Comparison of ENCODE assay signal across 12 cellular contexts in genomic region chr16:86387461-86388440, GRCh38.
DNase-seq lines count a peak whose midpoint lies in the region; ATAC-seq and TF ChIP-seq lines count a peak whose summit lies in the region.
"Had no signal": no experiment of that assay in that cellular context is flagged by ENCODE, and none has a peak within 500 bp of the region (broad histone marks: within the 10 kb centered on the region; RNA-seq: fewer than 3 reads in every experiment).

No MANE protein-coding gene starts in this region.

- no peak for TF ChIP-seq POLR2A in transverse colon (IDR thresholded peaks at IDR 0.05)

- TF ChIP-seq EP300 in transverse colon (IDR thresholded peaks at IDR 0.05; ENCODE audit: low read depth): no peak

- ATAC-seq in GM21717 (IDR thresholded peaks at IDR 0.05; ENCODE audit: unreplicated experiment): no peak

- intact Hi-C loops in A673 (cut with micrococcal nuclease; ENCODE audit: unreplicated experiment): no loop called here
- intact Hi-C loops in transverse colon (cut with DNase I; ENCODE audit: low total_unique reads): no loop called here

- H3K9me3 ChIP-seq in A673 (ENCODE audit: low read depth, low read length, poor library complexity, severe bottlenecking): no peaks in the 10 kb centered on the region
- H3K9me3 ChIP-seq in transverse colon: no peaks in the 10 kb centered on the region

- H3K4me1 ChIP-seq in A673 (ENCODE audit: insufficient read depth, low read length, poor library complexity, severe bottlenecking): no peaks in the 10 kb centered on the region
- no peaks in the 10 kb centered on the region for H3K4me1 ChIP-seq in transverse colon

- POLR2A ChIA-PET in A673 (lab: Charles Lee; ENCODE audit: low non-redundant PET): no interaction called here

- in situ Hi-C loops in transverse colon (cut with MboI; ENCODE audit: low pct_ligation_motif_present in 1 of 4, low pct_unique_long_range_greater_than_20kb in 1 of 4, low sequenced_read_pairs in 3 of 4): no loop called here

- H3K4me3 ChIP-seq in A673 (ENCODE audit: low read depth, low read length, poor library complexity, severe bottlenecking): no peak overlapping the region
- no peak overlapping the region for H3K4me3 ChIP-seq in fibroblast of villous mesenchyme (ENCODE audit: low read depth, low read length)
- no peak overlapping the region for H3K4me3 ChIP-seq in transverse colon
- H3K4me3 ChIP-seq: coronary artery had no signal

- peaks cover 12% of the 10 kb centered on the region for H3K27me3 ChIP-seq in A673 (replicated peaks; ENCODE audit: insufficient read depth, low read depth, low read length, poor library complexity)
- no peaks in the 10 kb centered on the region for H3K27me3 ChIP-seq in transverse colon

- no peak overlapping the region for H3K27ac ChIP-seq in A673 (ENCODE audit: low read depth, low read length, poor library complexity, severe bottlenecking)
- no peak overlapping the region for H3K27ac ChIP-seq in transverse colon
- H3K27ac ChIP-seq: coronary artery had no signal

- BruUV-seq in A673 (replicated peaks; lab: Mats Ljungman, UMichigan): no TSS peak

- DNase-seq in A673 (ENCODE audit: low spot score) (peak; percentile 73), H4 (ENCODE audit: low spot score) (peak; percentile 97), T1000 (lab: John Stamatoyannopoulos, UW) (peak; percentile 37), fibroblast of villous mesenchyme (ENCODE audit: low read depth) (peak; percentile 99), DMS 273 treated with DMSO at 0.1 percent for 48 hours (lab: John Stamatoyannopoulos, UW) (no peak), transverse colon (no peak), NCI-H2029 treated with DMSO at 0.1 percent for 48 hours (lab: John Stamatoyannopoulos, UW) (no peak)
- DNase-seq: GOT3, immature natural killer cell, NCI-H2029 had no signal

- CTCF ChIA-PET in A673 (lab: Charles Lee): no interaction called here

- TF ChIP-seq CTCF in A673 (conservative IDR thresholded peaks at IDR 0.05; ENCODE audit: low read depth, low read length) (no peak), fibroblast of villous mesenchyme (IDR thresholded peaks at IDR 0.05; ENCODE audit: insufficient read depth, low read depth, low read length) (no peak), transverse colon (IDR thresholded peaks at IDR 0.05) (no peak)

- WGBS in transverse colon (ENCODE audit: low coverage in 1 of 2), 2 donors: 68 to 80% methylated on average over 7 to 24 of the region's 24 CpGs

- H3K36me3 ChIP-seq in A673 (ENCODE audit: insufficient read depth, low read length, poor library complexity, severe bottlenecking): no peaks in the 10 kb centered on the region
- H3K36me3 ChIP-seq in transverse colon: no peaks in the 10 kb centered on the region

Comparison
In these comparisons a context has a peak if more than half of its experiments do, and no peak if none do; other contexts are left out.
1. DNase-seq: peak in A673 (single experiment), H4 (single experiment), T1000 (single experiment) and fibroblast of villous mesenchyme (single experiment); none in DMS 273 treated with DMSO at 0.1 percent for 48 hours (single experiment), transverse colon (single experiment) and NCI-H2029 treated with DMSO at 0.1 percent for 48 hours (single experiment).